18 cellular contexts compared by ENCODE assay signal in genomic region chr6:2966347-2966746, GRCh38. TPM values are rescaled to one million over a fixed set of nuclear protein-coding genes. Genes with fewer than 3 reads are reported as not detected.
DNase-seq lines count a peak whose midpoint lies in the region; ATAC-seq, FAIRE-seq and TF ChIP-seq lines count a peak whose summit lies in the region.
"Had no signal": no experiment of that assay in that cellular context is flagged by ENCODE, and none has a peak within 500 bp of the region (broad histone marks: within the 10 kb centered on the region; RNA-seq: fewer than 3 reads in every experiment).

No MANE protein-coding gene starts in this region.

- peak overlapping the region; percentile 46 for H3K4me2 ChIP-seq in K562 (ENCODE audit: insufficient read depth, low read length)
- H3K4me2 ChIP-seq in SK-N-SH = no peak overlapping the region
- H3K4me2 ChIP-seq: KMS-11 had no signal

- in situ Hi-C loops in K562 (cut with MboI) = no loop called here

- FAIRE-seq in K562 (lab: Jason Lieb, UNC) = peak; percentile 54
- FAIRE-seq: H1, RCC 7860 had no signal

- no peaks in the 10 kb centered on the region for H3K27me3 ChIP-seq in K562 (ENCODE audit: control insufficient read depth in 2 of 2, insufficient read depth in 2 of 2, low read length in 2 of 2)
- no peaks in the 10 kb centered on the region for H3K27me3 ChIP-seq in naive thymus-derived CD4-positive, alpha-beta T cell (ENCODE audit: control insufficient read depth in 2 of 2, insufficient read depth in 2 of 2, low read length in 2 of 2)
- H3K27me3 ChIP-seq in upper lobe of right lung = no peaks in the 10 kb centered on the region
- H3K27me3 ChIP-seq in SK-N-SH (ENCODE audit: insufficient read depth) = no peaks in the 10 kb centered on the region

- H2AFZ ChIP-seq in K562 (ENCODE audit: low read depth, low read length) = peak overlapping the region; percentile 61
- no peak overlapping the region for H2AFZ ChIP-seq in SK-N-SH (ENCODE audit: low read depth)

- H3K9me2 ChIP-seq in SK-N-SH = no peaks in the 10 kb centered on the region

- 4% methylated on average over 9 of the region's 9 CpGs for WGBS in K562 (ENCODE audit: insufficient coverage, low coverage, missing lambda C conversion rate)
- 95% methylated on average over 9 of the region's 9 CpGs for WGBS in SK-N-SH (ENCODE audit: low lambda C conversion rate)

- TF ChIP-seq EP300 in K562 (IDR thresholded peaks at IDR 0.05; ENCODE audit: low read length) = peak; percentile 28
- TF ChIP-seq EP300 in SK-N-SH (IDR thresholded peaks at IDR 0.05; ENCODE audit: borderline replicate concordance in 1 of 2, low read depth in 1 of 2, low read length in 1 of 2) = no peak

- no peaks in the 10 kb centered on the region for H3K27me3 Mint-ChIP-seq in natural killer cell (ENCODE audit: low read depth in 2 of 2)
- no peaks in the 10 kb centered on the region for H3K27me3 Mint-ChIP-seq in natural killer cell treated with Interleukin-12 subunit alpha and Interleukin-12 subunit beta and Interleukin-15 and Interleukin-18, amount 100 ng/mL, for 72 hours
- peaks cover 0 to 37% (median 0%) of the 10 kb centered on the region in 5 donors for H3K27me3 Mint-ChIP-seq in naive thymus-derived CD4-positive, alpha-beta T cell

- no peaks in the 10 kb centered on the region for H3K36me3 Mint-ChIP-seq in natural killer cell
- peaks cover 14% of the 10 kb centered on the region for H3K36me3 Mint-ChIP-seq in natural killer cell treated with Interleukin-12 subunit alpha and Interleukin-12 subunit beta and Interleukin-15 and Interleukin-18, amount 100 ng/mL, for 72 hours
- H3K36me3 Mint-ChIP-seq in naive thymus-derived CD4-positive, alpha-beta T cell = peaks cover 0 to 3% (median 0%) of the 10 kb centered on the region in 5 donors
- H3K36me3 Mint-ChIP-seq: CD4-positive, CD25-positive, alpha-beta regulatory T cell had no signal

- no TSS peak for BruUV-seq in K562 (replicated peaks; lab: Mats Ljungman, UMichigan)

- no peaks in the 10 kb centered on the region for H4K20me1 ChIP-seq in K562 (replicated peaks; ENCODE audit: control insufficient read depth, insufficient read depth, low read length)
- H4K20me1 ChIP-seq in SK-N-SH (ENCODE audit: insufficient read depth) = no peaks in the 10 kb centered on the region

- intact Hi-C loops in natural killer cell (cut with micrococcal nuclease) = no loop called here
- intact Hi-C loops in K562 (cut with micrococcal nuclease) = no loop called here
- intact Hi-C loops in naive thymus-derived CD4-positive, alpha-beta T cell (cut with micrococcal nuclease) = no loop called here
- intact Hi-C loops in upper lobe of right lung (cut with DNase I) = no loop called here

- H3K27ac ChIP-seq in K562 (ENCODE audit: extremely low read depth, low read depth, low read length) (peak overlapping the region; percentile 61), upper lobe of right lung (peak overlapping the region; percentile 43), SK-N-SH (ENCODE audit: low read depth in 2 of 2, low read length in 1 of 2) (no peak overlapping the region)
- H3K27ac ChIP-seq in naive thymus-derived CD4-positive, alpha-beta T cell (ENCODE audit: low read depth, low read length) = no peak overlapping the region
- H3K27ac ChIP-seq: HL-60, KMS-11 had no signal

- H3K9me3 ChIP-seq in K562 (replicated peaks; ENCODE audit: control insufficient read depth, insufficient read depth, low read depth, low read length) = no peaks in the 10 kb centered on the region
- H3K9me3 ChIP-seq in naive thymus-derived CD4-positive, alpha-beta T cell (ENCODE audit: control insufficient read depth in 2 of 3, low read length in 3 of 3) = no peaks in the 10 kb centered on the region
- no peaks in the 10 kb centered on the region for H3K9me3 ChIP-seq in upper lobe of right lung
- no peaks in the 10 kb centered on the region for H3K9me3 ChIP-seq in SK-N-SH

- H3F3A ChIP-seq in SK-N-SH (replicated peaks; ENCODE audit: insufficient read depth) = peaks cover 24% of the 10 kb centered on the region

- no peak overlapping the region for H3K4me3 Mint-ChIP-seq in natural killer cell
- H3K4me3 Mint-ChIP-seq in natural killer cell treated with Interleukin-12 subunit alpha and Interleukin-12 subunit beta and Interleukin-15 and Interleukin-18, amount 100 ng/mL, for 72 hours = no peak overlapping the region
- H3K4me3 Mint-ChIP-seq in naive thymus-derived CD4-positive, alpha-beta T cell = no peak overlapping the region

- H3K36me3 ChIP-seq in K562 (ENCODE audit: control insufficient read depth, insufficient read depth, low read length) (peaks cover 9% of the 10 kb centered on the region; the same call in 2 of the 3 replicates), upper lobe of right lung (peaks cover 7% of the 10 kb centered on the region), SK-N-SH (replicated peaks in 1 of 2; ENCODE audit: control insufficient read depth in 1 of 2, insufficient read depth in 2 of 2, low read length in 1 of 2) (peaks cover 0 to 3% of the 10 kb centered on the region in 2 experiments)
- H3K36me3 ChIP-seq in naive thymus-derived CD4-positive, alpha-beta T cell (ENCODE audit: control insufficient read depth in 2 of 3, insufficient read depth in 3 of 3, low read length in 3 of 3) = no peaks in the 10 kb centered on the region

- H3K4me1 Mint-ChIP-seq in natural killer cell = peaks cover 52 to 63% of the 10 kb centered on the region in 2 donors
- peaks cover 46 to 48% of the 10 kb centered on the region in 2 donors for H3K4me1 Mint-ChIP-seq in natural killer cell treated with Interleukin-12 subunit alpha and Interleukin-12 subunit beta and Interleukin-15 and Interleukin-18, amount 100 ng/mL, for 72 hours (ENCODE audit: low read depth in 2 of 2)
- H3K4me1 Mint-ChIP-seq in naive thymus-derived CD4-positive, alpha-beta T cell = peaks cover 10 to 80% (median 59%) of the 10 kb centered on the region in 7 donors

- TF ChIP-seq RAD21 in K562 (CRISPR knock-in tag; conservative IDR thresholded peaks at IDR 0.05 in 1 of 2, IDR thresholded peaks at IDR 0.05 in 1 of 2) (no peak), SK-N-SH (IDR thresholded peaks at IDR 0.05; ENCODE audit: low read length) (no peak)

- H3K27ac Mint-ChIP-seq in natural killer cell = peak overlapping the region; percentile 27 to 67
- H3K27ac Mint-ChIP-seq in natural killer cell treated with Interleukin-12 subunit alpha and Interleukin-12 subunit beta and Interleukin-15 and Interleukin-18, amount 100 ng/mL, for 72 hours = peak overlapping the region in 1 of 2 donors; percentile 60
- peak overlapping the region in 6 of 9 donors; percentile 9 to 81 (median 62) for H3K27ac Mint-ChIP-seq in naive thymus-derived CD4-positive, alpha-beta T cell

- ATAC-seq in natural killer cell (no peak), K562 (peak; percentile 39), upper lobe of right lung (no peak), GM18868 (IDR thresholded peaks at IDR 0.05; ENCODE audit: unreplicated experiment) (no peak), GM18873 (IDR thresholded peaks at IDR 0.05; ENCODE audit: low FRiP score, unreplicated experiment) (no peak)
- no peak for ATAC-seq in natural killer cell treated with Interleukin-12 subunit alpha and Interleukin-12 subunit beta and Interleukin-15 and Interleukin-18, amount 100 ng/mL, for 72 hours
- ATAC-seq in naive thymus-derived CD4-positive, alpha-beta T cell = no peak

- H3K79me2 ChIP-seq in K562 (ENCODE audit: control insufficient read depth, insufficient read depth, low read length) (peaks cover 97% of the 10 kb centered on the region), SK-N-SH (ENCODE audit: insufficient read depth) (peaks cover 90% of the 10 kb centered on the region)

- H3K9me1 ChIP-seq in K562 (ENCODE audit: control insufficient read depth, insufficient read depth, low read length) = no peaks in the 10 kb centered on the region

- no peak for TF ChIP-seq POLR2A in K562 (conservative IDR thresholded peaks at IDR 0.05)

- H3K4me3 ChIP-seq in K562 = no peak overlapping the region
- H3K4me3 ChIP-seq in naive thymus-derived CD4-positive, alpha-beta T cell (ENCODE audit: low read length) = no peak overlapping the region
- H3K4me3 ChIP-seq in upper lobe of right lung = no peak overlapping the region
- H3K4me3 ChIP-seq in SK-N-SH (ENCODE audit: low read depth in 2 of 2, low read length in 1 of 2) = no peak overlapping the region

- CTCF ChIA-PET in K562 (lab: Yijun Ruan, JAX; ENCODE audit: low intra/inter-chr PET ratio) (no interaction called here), SK-N-SH (lab: Yijun Ruan, JAX) (interaction anchor here (0.7 to 3.2 kb wide), 6 partner anchors 9 to 35 kb away, joined by 3 to 22 read pairs (median 3); no protein-coding TSS in a partner anchor)
- CTCF ChIA-PET in naive thymus-derived CD4-positive, alpha-beta T cell (lab: Charles Lee) = no interaction called here

- H3K4me1 ChIP-seq in K562 (replicated peaks in 1 of 2; ENCODE audit: control insufficient read depth in 2 of 2, insufficient read depth in 2 of 2, low read length in 2 of 2) (peaks cover 47 to 66% of the 10 kb centered on the region in 2 experiments), upper lobe of right lung (peaks cover 26% of the 10 kb centered on the region), SK-N-SH (ENCODE audit: control insufficient read depth in 1 of 2, insufficient read depth in 2 of 2, low read depth in 1 of 2, low read length in 1 of 2) (peaks cover 6 to 9% of the 10 kb centered on the region in 2 experiments; a peak in 3 of 4 replicates)
- H3K4me1 ChIP-seq in naive thymus-derived CD4-positive, alpha-beta T cell (ENCODE audit: control insufficient read depth in 2 of 2, insufficient read depth in 2 of 2, low read length in 2 of 2) = peaks cover 0 to 3% of the 10 kb centered on the region in 2 donors

- H3K9me3 Mint-ChIP-seq in natural killer cell = no peaks in the 10 kb centered on the region
- no peaks in the 10 kb centered on the region for H3K9me3 Mint-ChIP-seq in natural killer cell treated with Interleukin-12 subunit alpha and Interleukin-12 subunit beta and Interleukin-15 and Interleukin-18, amount 100 ng/mL, for 72 hours
- H3K9me3 Mint-ChIP-seq in naive thymus-derived CD4-positive, alpha-beta T cell = no peaks in the 10 kb centered on the region

- peak overlapping the region; percentile 42 to 73; a peak in 3 of 4 replicates for H3K9ac ChIP-seq in K562 (ENCODE audit: insufficient read depth in 1 of 2, low read depth in 2 of 2, low read length in 2 of 2)
- H3K9ac ChIP-seq in SK-N-SH = no peak overlapping the region
- H3K9ac ChIP-seq: KMS-11 had no signal

- TF ChIP-seq CTCF in natural killer cell (IDR thresholded peaks at IDR 0.05) = no peak
- TF ChIP-seq CTCF in K562 (IDR thresholded peaks at IDR 0.05 in 2 of 3, conservative IDR thresholded peaks at IDR 0.05 in 1 of 3; ENCODE audit: insufficient read depth in 2 of 3, low read depth in 1 of 3, low read length in 3 of 3) = no peak
- TF ChIP-seq CTCF in upper lobe of right lung (IDR thresholded peaks at IDR 0.05) = no peak
- TF ChIP-seq CTCF in SK-N-SH (IDR thresholded peaks at IDR 0.05) = no peak

- POLR2A ChIA-PET in K562 (lab: Yijun Ruan, JAX) (interaction anchor here (0.6 to 2.4 kb wide), 15 partner anchors 8 to 1101 kb away, joined by 3 to 12 read pairs (median 4); no protein-coding TSS in a partner anchor), SK-N-SH (lab: Yijun Ruan, JAX) (no interaction called here)
- POLR2A ChIA-PET in naive thymus-derived CD4-positive, alpha-beta T cell (lab: Charles Lee) = interaction anchor here (0.6 to 2.2 kb wide), 9 partner anchors 9 to 125 kb away, joined by 3 to 16 read pairs (median 3); partner anchors contain the start of gene SERPINB1

- DNase-seq in natural killer cell = no peak
- no peak for DNase-seq in natural killer cell treated with Interleukin-12 subunit alpha and Interleukin-12 subunit beta and Interleukin-15 and Interleukin-18, amount 100 ng/mL, for 72 hours (ENCODE audit: low spot score)
- DNase-seq in K562 (ENCODE audit: extremely low read depth in 1 of 4, low spot score in 3 of 4) = peak in 1 of 4 experiments; percentile 81
- no peak for DNase-seq in naive thymus-derived CD4-positive, alpha-beta T cell
- DNase-seq in upper lobe of right lung = no peak
- no peak for DNase-seq in SK-N-SH
- DNase-seq: ACHN; CD4-positive, CD25-positive, alpha-beta regulatory T cell; NCI-H1092 treated with DMSO at 0.1 percent for 48 hours; NCI-H2029 treated with DMSO at 0.1 percent for 48 hours; NCI-H82; SHP77 had no signal

RNA-seq across cellular contexts. Expression of gene SERPINB6, which starts 5.0 kb away (rescaled TPM):
- 100 to 1,000 TPM; 120 to 135 (median 129) TPM for total RNA-seq in natural killer cell
- total RNA-seq in natural killer cell treated with Interleukin-12 subunit alpha and Interleukin-12 subunit beta and Interleukin-15 and Interleukin-18, amount 100 ng/mL, for 72 hours = 100 to 1,000 TPM; 158 to 170 TPM
- 141 and 220 TPM in 2 replicates for total RNA-seq in K562 (2011; cell fraction: chromatin; rRNA removed; ENCODE audit: low replicate concordance)
- 93.6 and 93.8 TPM in 2 replicates for total RNA-seq in K562 (2011; cell fraction: nucleolus; rRNA removed)
- total RNA-seq in K562 (2011; cell fraction: nucleoplasm; rRNA removed) = 147 and 201 TPM in 2 replicates
- 86.6 and 92.4 TPM in 2 replicates for total RNA-seq in K562 (2014; rRNA removed)
- total RNA-seq in K562 (2014; rRNA removed; fragmentation: Illumina TruSeq; extraction: Trizol) = 111 and 114 TPM in 2 replicates
- total RNA-seq in K562 (2015; rRNA removed; fragmentation: Illumina TruSeq; extraction: Trizol) = 100 and 113 TPM in 2 replicates
- total RNA-seq in K562 (2021) = 124 and 126 TPM in 2 replicates
- 151 and 210 TPM in 2 replicates for polyA plus RNA-seq in K562 (2011; rRNA removed)
- polyA plus RNA-seq in K562 (2011; cell fraction: cytosol; rRNA removed) = 171 and 185 TPM in 2 replicates
- polyA plus RNA-seq in K562 (2011; cell fraction: nucleus; rRNA removed) = 130 and 168 TPM in 2 replicates
- polyA plus RNA-seq in K562 (2012) = 133 and 231 TPM in 2 replicates
- polyA plus RNA-seq in K562 (2014; fragmentation: Illumina TruSeq; extraction: Trizol) = 162 and 176 TPM in 2 replicates
- polyA plus RNA-seq in K562 (2014; fragmentation: Nextera tagmentation; extraction: Ambion mirVana) = 100 to 1,000 TPM; 143 to 211 TPM
- 145 and 159 TPM in 2 replicates for polyA plus RNA-seq in K562 (2014; rRNA removed)
- 135 and 183 TPM in 2 replicates for polyA minus RNA-seq in K562 (2011; rRNA and poly(A)+ RNA removed)
- polyA minus RNA-seq in K562 (2011; cell fraction: cytosol; rRNA and poly(A)+ RNA removed) = 64.3 and 74.2 TPM in 2 replicates
- 60.0 and 62.5 TPM in 2 replicates for polyA minus RNA-seq in K562 (2011; cell fraction: nucleus; rRNA and poly(A)+ RNA removed)
- 10 to 100 TPM; 19.7 to 60.5 (median 56.4) TPM for total RNA-seq in naive thymus-derived CD4-positive, alpha-beta T cell
- 10 to 100 TPM; 77.9 to 94.2 TPM for polyA plus RNA-seq in naive thymus-derived CD4-positive, alpha-beta T cell
- total RNA-seq in upper lobe of right lung = 157 TPM
- polyA plus RNA-seq in SK-N-SH (2012; rRNA removed) = 102 and 111 TPM in 2 replicates
- 109 TPM in 2 replicates for polyA plus RNA-seq in SK-N-SH (2012; cell fraction: cytosol; rRNA removed)
- polyA plus RNA-seq in SK-N-SH (2012; cell fraction: nucleus; rRNA removed) = 123 and 128 TPM in 2 replicates

RNA-seq across cellular contexts. Expression of gene NQO2, which starts 33.3 kb away (rescaled TPM):
- total RNA-seq in natural killer cell = 10 to 100 TPM; 13.1 to 21.7 (median 16.2) TPM
- total RNA-seq in natural killer cell treated with Interleukin-12 subunit alpha and Interleukin-12 subunit beta and Interleukin-15 and Interleukin-18, amount 100 ng/mL, for 72 hours = 10 to 100 TPM; 18.0 to 35.1 TPM
- total RNA-seq in K562 (2011; cell fraction: chromatin; rRNA removed; ENCODE audit: low replicate concordance) = 88.6 and 124 TPM in 2 replicates
- 76.6 and 81.5 TPM in 2 replicates for total RNA-seq in K562 (2011; cell fraction: nucleolus; rRNA removed)
- total RNA-seq in K562 (2011; cell fraction: nucleoplasm; rRNA removed) = 59.8 and 71.4 TPM in 2 replicates
- total RNA-seq in K562 (2014; rRNA removed) = 101 and 110 TPM in 2 replicates
- 106 and 108 TPM in 2 replicates for total RNA-seq in K562 (2014; rRNA removed; fragmentation: Illumina TruSeq; extraction: Trizol)
- total RNA-seq in K562 (2015; rRNA removed; fragmentation: Illumina TruSeq; extraction: Trizol) = 116 TPM in 2 replicates
- 136 and 139 TPM in 2 replicates for total RNA-seq in K562 (2021)
- 187 and 214 TPM in 2 replicates for polyA plus RNA-seq in K562 (2011; rRNA removed)
- polyA plus RNA-seq in K562 (2011; cell fraction: cytosol; rRNA removed) = 201 and 211 TPM in 2 replicates
- 136 and 150 TPM in 2 replicates for polyA plus RNA-seq in K562 (2011; cell fraction: nucleus; rRNA removed)
- polyA plus RNA-seq in K562 (2012) = 121 and 287 TPM in 2 replicates
- 113 and 118 TPM in 2 replicates for polyA plus RNA-seq in K562 (2014; fragmentation: Illumina TruSeq; extraction: Trizol)
- polyA plus RNA-seq in K562 (2014; fragmentation: Nextera tagmentation; extraction: Ambion mirVana) = 10 to 100 TPM; 54.6 to 70.1 TPM
- 145 and 149 TPM in 2 replicates for polyA plus RNA-seq in K562 (2014; rRNA removed)
- polyA minus RNA-seq in K562 (2011; rRNA and poly(A)+ RNA removed) = 136 and 185 TPM in 2 replicates
- polyA minus RNA-seq in K562 (2011; cell fraction: cytosol; rRNA and poly(A)+ RNA removed) = 67.3 and 100 TPM in 2 replicates
- polyA minus RNA-seq in K562 (2011; cell fraction: nucleus; rRNA and poly(A)+ RNA removed) = 20.6 and 27.7 TPM in 2 replicates
- 10 to 100 TPM in 4 of 5 experiments, 1 to 10 TPM in 1; 8.1 to 34.6 (median 22.6) TPM for total RNA-seq in naive thymus-derived CD4-positive, alpha-beta T cell
- polyA plus RNA-seq in naive thymus-derived CD4-positive, alpha-beta T cell = 10 to 100 TPM; 44.4 to 52.0 TPM
- 20.6 TPM for total RNA-seq in upper lobe of right lung
- polyA plus RNA-seq in SK-N-SH (2012; rRNA removed) = 19.2 and 22.5 TPM in 2 replicates
- polyA plus RNA-seq in SK-N-SH (2012; cell fraction: cytosol; rRNA removed) = 18.9 and 20.4 TPM in 2 replicates
- 14.6 and 18.6 TPM in 2 replicates for polyA plus RNA-seq in SK-N-SH (2012; cell fraction: nucleus; rRNA removed)

Comparison
In these comparisons a context has a peak if more than half of its experiments do, and no peak if none do; other contexts are left out.
1. H3K27ac ChIP-seq: peak in K562 (single experiment) and upper lobe of right lung (single experiment); none in naive thymus-derived CD4-positive, alpha-beta T cell (single experiment) and SK-N-SH (0 of 2).